In the genomic region with DNA sequence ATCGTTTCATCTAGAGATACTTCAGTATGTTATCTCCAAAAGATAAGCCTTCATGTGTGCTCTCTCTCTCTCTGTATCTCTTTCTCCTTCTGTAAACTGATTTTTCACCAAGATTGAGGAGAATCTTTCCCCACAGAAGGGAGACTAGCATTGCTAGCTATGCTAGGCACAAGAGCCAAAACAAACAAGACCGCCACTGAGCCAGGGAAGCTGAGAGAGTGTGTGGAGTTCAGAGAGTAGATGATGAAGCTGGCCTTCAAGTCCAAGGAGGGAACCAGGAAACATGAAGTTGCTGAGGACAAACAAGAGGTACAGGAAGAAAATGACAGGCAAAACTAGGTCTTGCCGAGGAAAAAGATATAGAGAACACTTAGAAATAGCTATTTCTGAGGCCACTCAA, we compare ENCODE assay signal across 16 cellular contexts. TPM values are rescaled to one million over a fixed set of nuclear protein-coding genes. Genes with fewer than 3 reads are reported as not detected.
"Had no signal": no experiment of that assay in that cellular context is flagged by ENCODE, and none has a peak within 500 bp of the region (broad histone marks: within the 10 kb centered on the region; RNA-seq: fewer than 3 reads in every experiment).

No MANE protein-coding gene starts in this region.

- DNase-seq: activated effector memory CD4-positive, alpha-beta T cell treated with Interleukin-2 at 50 U/mL for 16 hours; activated T-cell treated with anti-CD3 and anti-CD28 coated beads, Interleukin-2, amount 50 U/mL, for 1 hour; amniotic stem cell; effector CD8-positive, alpha-beta T cell; immature natural killer cell; left lung; mesenchymal stem cell; ovary; SHP77 treated with DMSO at 0.1 percent for 48 hours; small intestine; substantia nigra; T-helper 2 cell had no signal

- H3K27ac ChIP-seq: cardiac muscle cell, coronary artery, left lung, ovary had no signal

- H3K36me3 ChIP-seq: cardiac muscle cell, left lung, ovary had no signal

- H3K9me3 ChIP-seq: left lung, ovary had no signal

- H3K4me1 ChIP-seq: left lung had no signal

- H3K4me3 ChIP-seq: cardiac muscle cell, coronary artery, left lung, ovary had no signal

- H3K27me3 ChIP-seq: cardiac muscle cell, left lung, ovary had no signal

RNA-seq across cellular contexts. Expression of a gene that starts 23.4 kb away (rescaled TPM):
- total RNA-seq: cardiac muscle cell, fibroblast of lung, glomerular endothelial cell, left lung had no signal
- polyA plus RNA-seq: cardiac muscle cell, fibroblast of lung, immature natural killer cell had no signal
